ENCODE assay signal across 15 cellular contexts in the genomic region with DNA sequence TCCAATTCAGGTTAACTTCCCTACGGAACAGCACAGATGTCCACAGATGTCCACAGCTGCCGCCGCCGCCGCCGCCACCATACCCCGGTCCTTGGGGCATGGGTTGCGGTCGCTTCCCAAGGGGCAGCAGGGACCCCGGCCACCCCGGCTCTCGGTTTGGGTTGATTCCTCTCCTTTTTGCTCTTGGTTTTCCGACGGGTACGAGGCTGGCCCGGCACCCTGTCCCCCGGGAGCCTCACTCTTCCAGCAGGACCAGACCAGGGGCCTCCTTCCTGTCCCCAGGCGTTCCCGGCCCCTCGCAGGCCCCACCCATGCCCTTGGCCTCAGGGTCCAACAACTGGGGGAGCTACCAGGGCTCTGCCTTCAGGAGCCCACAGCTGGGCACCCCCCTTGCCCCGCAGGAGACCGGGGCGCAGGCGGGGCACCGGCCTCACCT.
"Had no signal": no experiment of that assay in that cellular context is flagged by ENCODE, and none has a peak within 500 bp of the region (broad histone marks: within the 10 kb centered on the region; RNA-seq: fewer than 3 reads in every experiment).

No MANE protein-coding gene starts in this region.

- ATAC-seq: naive thymus-derived CD4-positive, alpha-beta T cell had no signal

- H3K9me3 ChIP-seq: right atrium auricular region had no signal

- H3K9me3 Mint-ChIP-seq: activated naive CD8-positive, alpha-beta T cell treated with anti-CD3 and anti-CD28 coated beads, Interleukin-2, amount 10 ng/mL, durations not matched to agents 7 days and 5 days; naive thymus-derived CD4-positive, alpha-beta T cell; stimulated activated memory B cell treated with anti-CD40 and anti-IgM and Interleukin-4, amounts not matched to agents 10 μg/mL and 1 μg/mL and 100 μg/mL, for 72 hours had no signal

- H3K27ac Mint-ChIP-seq: activated naive CD8-positive, alpha-beta T cell treated with anti-CD3 and anti-CD28 coated beads, Interleukin-2, amount 10 ng/mL, durations not matched to agents 7 days and 5 days; stimulated activated memory B cell treated with anti-CD40 and anti-IgM and Interleukin-4, amounts not matched to agents 10 μg/mL and 1 μg/mL and 100 μg/mL, for 72 hours had no signal

- H3K27me3 ChIP-seq: cardiac muscle cell, right atrium auricular region had no signal

- FAIRE-seq: colon, TTC549 had no signal

- H3K27ac ChIP-seq: cardiac muscle cell, epithelial cell of prostate, right atrium auricular region, skin epidermis had no signal

- H3K27me3 Mint-ChIP-seq: activated naive CD8-positive, alpha-beta T cell treated with anti-CD3 and anti-CD28 coated beads, Interleukin-2, amount 10 ng/mL, durations not matched to agents 7 days and 5 days; naive thymus-derived CD4-positive, alpha-beta T cell; stimulated activated memory B cell treated with anti-CD40 and anti-IgM and Interleukin-4, amounts not matched to agents 10 μg/mL and 1 μg/mL and 100 μg/mL, for 72 hours had no signal

- H3K4me1 Mint-ChIP-seq: activated naive CD8-positive, alpha-beta T cell treated with anti-CD3 and anti-CD28 coated beads, Interleukin-2, amount 10 ng/mL, durations not matched to agents 7 days and 5 days; stimulated activated memory B cell treated with anti-CD40 and anti-IgM and Interleukin-4, amounts not matched to agents 10 μg/mL and 1 μg/mL and 100 μg/mL, for 72 hours had no signal

- H3K4me3 Mint-ChIP-seq: activated naive CD8-positive, alpha-beta T cell treated with anti-CD3 and anti-CD28 coated beads, Interleukin-2, amount 10 ng/mL, durations not matched to agents 7 days and 5 days; naive thymus-derived CD4-positive, alpha-beta T cell; stimulated activated memory B cell treated with anti-CD40 and anti-IgM and Interleukin-4, amounts not matched to agents 10 μg/mL and 1 μg/mL and 100 μg/mL, for 72 hours had no signal

- DNase-seq: activated effector memory CD4-positive, alpha-beta T cell treated with Interleukin-2 at 50 U/mL for 16 hours; activated naive CD8-positive, alpha-beta T cell treated with anti-CD3 and anti-CD28 coated beads, Interleukin-2, amount 10 ng/mL, durations not matched to agents 7 days and 5 days; activated T-cell treated with anti-CD3 and anti-CD28 coated beads, Interleukin-2, amount 50 U/mL, for 1 hour; effector CD8-positive, alpha-beta T cell; hypothalamus; naive thymus-derived CD4-positive, alpha-beta T cell; T-helper 2 cell had no signal

- H3K4me3 ChIP-seq: cardiac muscle cell, lung, right atrium auricular region, skin epidermis had no signal
